ENCODE assay signal across 32 cellular contexts in genomic region chr19:43408043-43408442, GRCh38. TPM values are rescaled to one million over a fixed set of nuclear protein-coding genes. Genes with fewer than 3 reads are reported as not detected.
"Had no signal": no experiment of that assay in that cellular context is flagged by ENCODE, and none has a peak within 500 bp of the region (broad histone marks: within the 10 kb centered on the region; RNA-seq: fewer than 3 reads in every experiment).

No MANE protein-coding gene starts in this region.

- DNase-seq: activated B cell treated with CpG ODN at 0.5 μM for 24 hours; activated CD4-positive, alpha-beta T cell treated with anti-CD3 and anti-CD28 coated beads for 48 hours; activated CD4-positive, alpha-beta T cell treated with anti-CD3 and anti-CD28 coated beads, Interleukin-2, amount 50 U/mL, for 1 hour; activated CD4-positive, alpha-beta T cell treated with anti-CD3 and anti-CD28 coated beads, Interleukin-2, amount 50 U/mL, for 48 hours; activated CD8-positive, alpha-beta memory T cell treated with anti-CD3 and anti-CD28 coated beads for 24 hours; activated CD8-positive, alpha-beta T cell treated with anti-CD3 and anti-CD28 coated beads for 36 hours; activated effector memory CD4-positive, alpha-beta T cell treated with Interleukin-2 at 50 U/mL for 16 hours; activated gamma-delta T cell treated with Interleukin-2 at 50 U/mL for 16 hours; activated naive CD4-positive, alpha-beta T cell treated with anti-CD3 and anti-CD28 coated beads, Interleukin-2, amount 50 U/mL, for 16 hours; activated naive CD4-positive, alpha-beta T cell treated with Interleukin-2 at 50 U/mL for 16 hours; activated T-cell treated with anti-CD3 and anti-CD28 coated beads, Interleukin-2, amount 50 U/mL, for 4 hours; amniotic stem cell; anterior cingulate cortex; brain microvascular endothelial cell; dorsolateral prefrontal cortex; effector memory CD8-positive, alpha-beta T cell; erythroblast; foreskin keratinocyte; gastrocnemius medialis; glutamatergic neuron; heart left ventricle; T-helper 17 cell; T1000; WERI-Rb-1 had no signal

- H3K9me3 ChIP-seq: esophagus muscularis mucosa, gastrocnemius medialis, heart left ventricle had no signal

- H3K4me3 ChIP-seq: coronary artery, dorsolateral prefrontal cortex, esophagus muscularis mucosa, gastrocnemius medialis, heart left ventricle had no signal

- H3K4me1 ChIP-seq: esophagus muscularis mucosa, foreskin keratinocyte, gastrocnemius medialis, heart left ventricle had no signal

- FAIRE-seq: astrocyte, bronchial epithelial cell had no signal

- H3K27ac ChIP-seq: brain microvascular endothelial cell, coronary artery, dorsolateral prefrontal cortex, esophagus muscularis mucosa, foreskin keratinocyte, gastrocnemius medialis, heart left ventricle, WERI-Rb-1 had no signal

- H3K36me3 ChIP-seq: brain microvascular endothelial cell, esophagus muscularis mucosa, gastrocnemius medialis, heart left ventricle, WERI-Rb-1 had no signal

- ATAC-seq: activated CD4-positive, CD25-positive, alpha-beta regulatory T cell treated with anti-CD3 and anti-CD28 coated beads, Interleukin-2, amount 50 U/mL, for 24 hours; activated CD8-positive, alpha-beta T cell treated with anti-CD3 and anti-CD28 coated beads for 36 hours; activated T-cell treated with anti-CD3 and anti-CD28 coated beads, Interleukin-2, amount 50 U/mL, for 4 hours; activated T-helper 17 cell treated with anti-CD3 and anti-CD28 coated beads, Interleukin-2, amount 50 U/mL, for 72 hours; effector memory CD8-positive, alpha-beta T cell; foreskin keratinocyte; gastrocnemius medialis; heart left ventricle; T-helper 17 cell had no signal

- H3K27me3 ChIP-seq: brain microvascular endothelial cell, foreskin keratinocyte, gastrocnemius medialis had no signal

RNA-seq across cellular contexts. Expression of gene TEX101, which starts 6.6 kb away (rescaled TPM):
- total RNA-seq: activated B cell treated with CpG ODN at 0.5 μM for 24 hours; activated CD8-positive, alpha-beta T cell treated with anti-CD3 and anti-CD28 coated beads for 36 hours; activated T-cell treated with anti-CD3 and anti-CD28 coated beads, Interleukin-2, amount 50 U/mL, for 4 hours; activated T-helper 17 cell treated with anti-CD3 and anti-CD28 coated beads, Interleukin-2, amount 50 U/mL, for 72 hours; astrocyte; bronchial epithelial cell; cardiac septum; cerebellum; esophagus muscularis mucosa; foreskin keratinocyte; gastrocnemius medialis; heart left ventricle; T-helper 17 cell had no signal
- polyA plus RNA-seq: foreskin keratinocyte, heart left ventricle had no signal

RNA-seq across cellular contexts. Expression of gene CD177, which starts 54.6 kb away (rescaled TPM):
- total RNA-seq: activated B cell treated with CpG ODN at 0.5 μM for 24 hours; activated CD8-positive, alpha-beta T cell treated with anti-CD3 and anti-CD28 coated beads for 36 hours; activated T-cell treated with anti-CD3 and anti-CD28 coated beads, Interleukin-2, amount 50 U/mL, for 4 hours; activated T-helper 17 cell treated with anti-CD3 and anti-CD28 coated beads, Interleukin-2, amount 50 U/mL, for 72 hours; astrocyte; T-helper 17 cell had no signal

RNA-seq across cellular contexts. Expression of gene LYPD3, which starts 57.4 kb away (rescaled TPM):
- total RNA-seq: activated B cell treated with CpG ODN at 0.5 μM for 24 hours, cardiac septum, cerebellum, gastrocnemius medialis had no signal
